10 cellular contexts compared by ENCODE assay signal in the genomic region with DNA sequence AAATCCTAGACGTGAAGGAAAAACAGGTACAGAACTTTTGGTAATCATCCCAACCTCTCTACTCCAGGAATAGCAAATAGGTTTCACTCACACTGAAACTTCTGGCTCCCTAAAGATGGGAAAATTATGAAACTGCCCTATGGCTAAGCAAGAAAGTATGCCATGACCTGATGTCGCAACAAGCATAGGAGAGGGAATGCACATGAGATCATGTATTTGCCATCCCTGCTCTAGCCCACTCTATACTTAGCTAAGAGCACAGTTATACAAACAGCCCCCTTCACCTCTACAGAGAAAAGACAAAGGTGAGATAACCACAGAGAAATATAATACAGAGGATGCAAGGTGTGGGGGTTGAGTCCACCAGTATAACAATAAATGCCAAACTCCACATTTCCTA.
A peak's percentile ranks its signal among the peaks of the same experiment; 100 is the strongest.
DNase-seq lines count a peak whose midpoint lies in the region; FAIRE-seq and TF ChIP-seq lines count a peak whose summit lies in the region.
"Had no signal": no experiment of that assay in that cellular context is flagged by ENCODE, and none has a peak within 500 bp of the region (broad histone marks: within the 10 kb centered on the region; RNA-seq: fewer than 3 reads in every experiment).

No MANE protein-coding gene starts in this region.

- H3K23ac ChIP-seq in H1 (ENCODE audit: insufficient read length): no peak overlapping the region

- H4K91ac ChIP-seq in H1 (replicated peaks; ENCODE audit: insufficient read length, low read length): no peak overlapping the region

- no peak overlapping the region for H4K5ac ChIP-seq in H1 (ENCODE audit: insufficient read length, low read depth, low read length)

- H3K27ac ChIP-seq in H1 (ENCODE audit: low read depth, low read length): no peak overlapping the region
- H3K27ac ChIP-seq: suprapubic skin had no signal

- H2BK120ac ChIP-seq in H1 (replicated peaks; ENCODE audit: low read depth, low read length): no peak overlapping the region

- TF ChIP-seq EP300 in H1 (IDR thresholded peaks at IDR 0.05; ENCODE audit: borderline replicate concordance in 1 of 2, low read depth in 2 of 2, low read length in 2 of 2): no peak

- H3K23me2 ChIP-seq in H1 (ENCODE audit: low read depth, low read length): no peaks in the 10 kb centered on the region

- no peak overlapping the region for H3K18ac ChIP-seq in H1 (ENCODE audit: extremely low read depth, low read length)

- H2BK12ac ChIP-seq in H1 (ENCODE audit: low read depth, low read length): no peak overlapping the region

- H3K79me1 ChIP-seq in H1 (ENCODE audit: low read depth, low read length): no peaks in the 10 kb centered on the region

- H4K20me1 ChIP-seq in H1 (replicated peaks in 1 of 2; ENCODE audit: control insufficient read depth in 1 of 2, insufficient read depth in 2 of 2, low read length in 2 of 2): no peaks in the 10 kb centered on the region

- no peak for FAIRE-seq in H1 (lab: Jason Lieb, UNC)

- WGBS in H1 (ENCODE audit: extremely low coverage in 1 of 2, insufficient coverage in 1 of 2, insufficient read length in 1 of 2, insufficient replicate concordance in 2 of 2, low coverage in 1 of 2, low lambda C conversion rate in 2 of 2, missing lambda C conversion rate in 1 of 2), 2 experiments: 93% methylated on average over 2 of the region's 2 CpGs; no CpG with 5 or more reads in 1 of the 2 experiments

- no peak overlapping the region for H3K4me3 ChIP-seq in H1 (ENCODE audit: extremely low read depth in 1 of 4, insufficient read depth in 2 of 4, low read depth in 3 of 4, low read length in 4 of 4)
- H3K4me3 ChIP-seq: suprapubic skin had no signal

- no peak overlapping the region for H3K4ac ChIP-seq in H1 (replicated peaks; ENCODE audit: insufficient read length, low read depth, low read length)

- H3K4me2 ChIP-seq in H1 (ENCODE audit: insufficient read depth in 1 of 2, low read depth in 2 of 2, low read length in 2 of 2): no peak overlapping the region

- H2BK5ac ChIP-seq in H1 (ENCODE audit: low read depth, low read length): no peak overlapping the region

- DNase-seq in H4 (ENCODE audit: low spot score) (peak; percentile 83), NCI-H460 (ENCODE audit: extremely low read depth, low read depth) (peak; percentile 76), H1 (ENCODE audit: low read depth in 1 of 2, low spot score in 2 of 2) (no peak), renal cortical epithelial cell (ENCODE audit: low read depth) (peak; percentile 79), epidermal melanocyte (ENCODE audit: insufficient read length, low spot score) (no peak), activated T-cell treated with anti-CD3 and anti-CD28 coated beads for 4 hours (no peak), GM13977 (ENCODE audit: low spot score) (no peak)
- DNase-seq: NCI-H1417, right cardiac atrium had no signal

- TF ChIP-seq POLR2A in H1 (IDR thresholded peaks at IDR 0.05; ENCODE audit: control extremely low read depth in 1 of 2, low read depth in 2 of 2, low read length in 2 of 2): no peak

- no peak overlapping the region for H4K8ac ChIP-seq in H1 (ENCODE audit: extremely low read depth, insufficient read depth, low read length)

- CTCF ChIA-PET in H1 (lab: Charles Lee; ENCODE audit: partially characterized antibody): interaction anchor here (0.9 kb wide), 1 partner anchor 21 kb away, joined by 3 read pairs; no protein-coding TSS in a partner anchor

- no peak for TF ChIP-seq RAD21 in H1 (IDR thresholded peaks at IDR 0.05 in 1 of 2, conservative IDR thresholded peaks at IDR 0.05 in 1 of 2; ENCODE audit: low read depth in 2 of 2, low read length in 2 of 2)

- no peaks in the 10 kb centered on the region for H3K27me3 ChIP-seq in H1 (replicated peaks in 1 of 4; ENCODE audit: control insufficient read depth in 3 of 4, extremely low read depth in 1 of 4, insufficient read depth in 3 of 4, low read length in 3 of 4)
- H3K27me3 ChIP-seq: suprapubic skin had no signal

- no peaks in the 10 kb centered on the region for H3K9me3 ChIP-seq in H1 (ENCODE audit: insufficient read depth in 2 of 2, low read depth in 1 of 2, low read length in 1 of 2)
- H3K9me3 ChIP-seq: suprapubic skin had no signal

- H3K79me2 ChIP-seq in H1 (ENCODE audit: control insufficient read depth in 1 of 2, insufficient read depth in 2 of 2, low read length in 2 of 2): no peaks in the 10 kb centered on the region

- H2BK15ac ChIP-seq in H1 (ENCODE audit: low read length): no peak overlapping the region

- no peak overlapping the region for H3K9ac ChIP-seq in H1 (replicated peaks in 1 of 4; ENCODE audit: extremely low read depth in 1 of 4, low read depth in 3 of 4, low read length in 3 of 4)

- H2AFZ ChIP-seq in H1 (ENCODE audit: low read length): no peak overlapping the region

- TF ChIP-seq CTCF in H1 (IDR thresholded peaks at IDR 0.05; ENCODE audit: control extremely low read depth in 1 of 3, insufficient read depth in 1 of 3, low read depth in 1 of 3, low read length in 3 of 3) (no peak), GM13977 (IDR thresholded peaks at IDR 0.05; ENCODE audit: extremely low read depth, insufficient read depth, missing control alignments) (no peak)

- H2AK5ac ChIP-seq in H1 (ENCODE audit: low read depth, low read length): no peak overlapping the region

- in situ Hi-C loops in GM13977 (cut with MboI; ENCODE audit: low pct_unique_long_range_greater_than_20kb, low sequenced_read_pairs, unreplicated experiment): no loop called here

- POLR2A ChIA-PET in H1 (lab: Charles Lee; ENCODE audit: partially characterized antibody): no interaction called here

- no peak overlapping the region for H3K14ac ChIP-seq in H1 (ENCODE audit: insufficient read length)

- H3K36me3 ChIP-seq in H1 (ENCODE audit: control insufficient read depth in 2 of 4, insufficient read depth in 4 of 4, low read length in 3 of 4): no peaks in the 10 kb centered on the region
- H3K36me3 ChIP-seq: suprapubic skin had no signal

- no peaks in the 10 kb centered on the region for H3K4me1 ChIP-seq in H1 (replicated peaks in 1 of 4; ENCODE audit: control insufficient read depth in 3 of 4, insufficient read depth in 4 of 4, low read length in 3 of 4)

- H3K56ac ChIP-seq in H1 (replicated peaks; ENCODE audit: insufficient read length, low read depth, low read length): no peak overlapping the region

- no peak overlapping the region for H2BK20ac ChIP-seq in H1 (ENCODE audit: low read length)

TF ChIP-seq in H1, 55 proteins besides CTCF, POLR2A, EP300 and RAD21:
- TF ChIP-seq HDAC2 (IDR thresholded peaks at IDR 0.05; ENCODE audit: borderline replicate concordance in 1 of 2, low read depth in 2 of 2, low read length in 2 of 2): no peak
- no peak for TF ChIP-seq POU5F1 (IDR thresholded peaks at IDR 0.05; ENCODE audit: low read depth, low read length)
- peak; percentile 63; the same call in 1 of the 2 replicates for TF ChIP-seq CEBPB (IDR thresholded peaks at IDR 0.05; ENCODE audit: low read depth, low read length)
- TF ChIP-seq TAF7 (optimal IDR thresholded peaks at IDR 0.05; ENCODE audit: borderline replicate concordance, low read depth, low read length): no peak
- no peak for TF ChIP-seq SRF (IDR thresholded peaks at IDR 0.05; ENCODE audit: low read depth, low read length)

Comparison
In these comparisons a context has a peak if more than half of its experiments do, and no peak if none do; other contexts are left out.
1. DNase-seq: peak in H4 (single experiment), NCI-H460 (single experiment) and renal cortical epithelial cell (single experiment); none in H1 (0 of 2), epidermal melanocyte (single experiment), activated T-cell treated with anti-CD3 and anti-CD28 coated beads for 4 hours (single experiment) and GM13977 (single experiment).